ENCODE assay signal across 9 cellular contexts in the genomic region with DNA sequence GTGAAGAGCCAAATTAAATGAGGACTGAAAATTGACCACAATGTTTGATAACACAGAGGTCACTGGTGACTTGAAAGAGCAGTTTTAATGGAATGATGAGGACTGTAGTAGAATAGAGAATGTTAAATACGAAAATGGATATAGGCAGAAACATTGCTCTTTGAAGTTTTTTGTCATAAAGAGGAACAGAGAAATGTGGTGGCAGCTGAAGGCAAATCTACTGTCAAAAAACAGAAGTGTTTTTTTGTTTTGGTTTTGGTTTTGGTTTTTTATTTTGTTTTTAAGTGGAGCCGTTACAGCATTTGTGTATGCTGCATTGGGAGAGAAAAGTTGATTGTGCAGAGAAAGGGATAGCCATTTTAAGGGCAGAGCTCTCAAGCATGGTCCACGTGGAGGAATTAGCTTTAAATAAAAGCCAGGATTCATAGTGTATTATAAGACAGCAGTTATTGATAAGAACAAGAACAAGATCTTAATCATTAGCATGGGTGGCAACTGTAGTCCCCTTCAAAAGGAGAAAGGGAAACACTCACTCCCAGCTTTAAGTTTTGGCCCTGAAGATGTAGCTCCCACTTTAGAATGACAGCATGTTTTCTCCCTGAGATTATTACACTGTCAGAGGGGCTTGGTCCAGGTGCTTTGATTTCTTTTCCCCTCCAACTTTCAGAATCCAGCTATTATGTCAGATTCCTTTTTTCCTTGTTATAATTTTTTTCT.
DNase-seq lines count a peak whose midpoint lies in the region; ATAC-seq and TF ChIP-seq lines count a peak whose summit lies in the region.
"Had no signal": no experiment of that assay in that cellular context is flagged by ENCODE, and none has a peak within 500 bp of the region (broad histone marks: within the 10 kb centered on the region; RNA-seq: fewer than 3 reads in every experiment).

No MANE protein-coding gene starts in this region.

- intact Hi-C loops in CD8-positive, alpha-beta T cell (cut with DNase I, micrococcal nuclease), result no loop called here

- CTCF ChIA-PET in CD8-positive, alpha-beta T cell (lab: Charles Lee), result interaction anchor here (1.2 kb wide), 1 partner anchor 12 kb away, joined by 3 read pairs; no protein-coding TSS in a partner anchor

- H3K36me3 Mint-ChIP-seq in CD8-positive, alpha-beta T cell, result no peaks in the 10 kb centered on the region
- H3K36me3 Mint-ChIP-seq in T-helper 17 cell (ENCODE audit: low read depth), result no peaks in the 10 kb centered on the region

- peak overlapping the region; percentile 34 for H3K27ac Mint-ChIP-seq in CD8-positive, alpha-beta T cell
- H3K27ac Mint-ChIP-seq in T-helper 17 cell, result no peak overlapping the region

- no peak for DNase-seq in CD8-positive, alpha-beta T cell
- DNase-seq in T-helper 17 cell (no peak), cerebellar nuclear complex (lab: John Stamatoyannopoulos, UW) (no peak), NCI-H146 (lab: John Stamatoyannopoulos, UW) (no peak), Ammon's horn (ENCODE audit: low spot score) (no peak)
- DNase-seq in activated CD4-positive, alpha-beta T cell treated with anti-CD3 and anti-CD28 coated beads for 4 hours, result no peak
- DNase-seq: NCI-H1436 had no signal

- H3K36me3 ChIP-seq in CD8-positive, alpha-beta T cell (ENCODE audit: insufficient read depth, low read length), result no peaks in the 10 kb centered on the region

- no peak overlapping the region for H3K4me3 ChIP-seq in CD8-positive, alpha-beta T cell (ENCODE audit: low read depth, low read length)

- no peaks in the 10 kb centered on the region for H3K9me3 ChIP-seq in CD8-positive, alpha-beta T cell (ENCODE audit: low read length)
- no peaks in the 10 kb centered on the region for H3K9me3 ChIP-seq in T-helper 17 cell (ENCODE audit: control insufficient read depth, low read length, poor library complexity, severe bottlenecking)

- no peak for ATAC-seq in CD8-positive, alpha-beta T cell
- ATAC-seq in GM19395 (IDR thresholded peaks at IDR 0.05; ENCODE audit: unreplicated experiment) (peak; percentile 96), HG03103 (IDR thresholded peaks at IDR 0.05; ENCODE audit: low read depth, unreplicated experiment) (peak; percentile 97), T-helper 17 cell (peak; percentile 21)

- no peak overlapping the region for H3K27ac ChIP-seq in CD8-positive, alpha-beta T cell (ENCODE audit: low read depth, low read length)

- H3K9me3 Mint-ChIP-seq in CD8-positive, alpha-beta T cell, result peaks cover 6% of the 10 kb centered on the region

- no peaks in the 10 kb centered on the region for H3K4me1 ChIP-seq in CD8-positive, alpha-beta T cell (ENCODE audit: insufficient read depth, low read length)

- no peaks in the 10 kb centered on the region for H3K27me3 Mint-ChIP-seq in CD8-positive, alpha-beta T cell (ENCODE audit: low read depth)
- no peaks in the 10 kb centered on the region for H3K27me3 Mint-ChIP-seq in T-helper 17 cell

- H3K27me3 ChIP-seq in CD8-positive, alpha-beta T cell (ENCODE audit: insufficient read depth, low read length), result no peaks in the 10 kb centered on the region

- H3K4me1 Mint-ChIP-seq in CD8-positive, alpha-beta T cell (ENCODE audit: low read depth), result peaks cover 6% of the 10 kb centered on the region
- peaks cover 8% of the 10 kb centered on the region for H3K4me1 Mint-ChIP-seq in T-helper 17 cell

- POLR2A ChIA-PET in CD8-positive, alpha-beta T cell (lab: Charles Lee), result no interaction called here

- no peak for TF ChIP-seq CTCF in CD8-positive, alpha-beta T cell (IDR thresholded peaks at IDR 0.05)

- peak overlapping the region; percentile 20 for H3K4me3 Mint-ChIP-seq in CD8-positive, alpha-beta T cell
- peak overlapping the region; percentile 42 for H3K4me3 Mint-ChIP-seq in T-helper 17 cell
